Comparison of ENCODE assay signal across 1 cellular context in the genomic region with DNA sequence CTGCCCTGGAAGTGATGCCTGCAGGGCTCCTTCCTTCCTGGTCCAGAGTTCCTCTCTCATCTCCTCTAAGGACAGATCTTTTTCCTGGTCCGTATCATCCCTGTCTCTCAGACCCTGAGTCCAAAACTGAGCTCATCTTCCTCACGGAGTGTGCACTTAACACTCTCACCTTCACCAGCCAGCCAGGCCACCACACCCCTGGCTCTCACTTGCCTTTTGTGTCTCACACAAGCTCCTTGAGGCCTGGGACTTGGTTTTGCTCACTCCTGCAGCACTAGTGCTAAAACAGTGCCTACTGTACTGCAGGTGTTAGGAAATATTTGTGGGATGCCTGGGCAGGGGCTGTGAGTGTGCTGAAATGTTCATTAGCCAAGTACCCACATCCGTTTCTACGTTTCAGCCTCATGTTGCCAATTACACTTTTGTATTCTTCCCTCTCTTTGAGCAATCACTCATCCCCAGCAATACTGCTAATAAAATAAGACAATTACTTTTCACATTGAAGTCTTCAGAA.
TF ChIP-seq lines count a peak whose summit lies in the region.

No MANE protein-coding gene starts in this region.

TF ChIP-seq in HepG2, 621 proteins besides CTCF, POLR2A, EP300 and RAD21:
- TF ChIP-seq POLR2G (IDR thresholded peaks at IDR 0.05; ENCODE audit: low read depth, low read length) (0 out of 2 replicates have a peak, but pooled peaks have one; percentile 15), SSRP1 (CRISPR knock-in tag; IDR thresholded peaks at IDR 0.05) (peak; percentile 46; the same call in 1 of the 2 replicates), ZNF552 (CRISPR knock-in tag; IDR thresholded peaks at IDR 0.05; ENCODE audit: borderline replicate concordance) (no peak), RBM22 (optimal IDR thresholded peaks at IDR 0.05; ENCODE audit: low read length) (peak; percentile 71), HHEX (CRISPR knock-in tag; IDR thresholded peaks at IDR 0.05) (no peak), ZNF264 (CRISPR knock-in tag; IDR thresholded peaks at IDR 0.05) (no peak), TMF1 (CRISPR knock-in tag; IDR thresholded peaks at IDR 0.05; ENCODE audit: low read depth) (no peak), POLR2AphosphoS2 (IDR thresholded peaks at IDR 0.05; ENCODE audit: low read depth, low read length) (0 out of 2 replicates have a peak, but pooled peaks have one; percentile 42), ZNF672 (CRISPR knock-in tag; IDR thresholded peaks at IDR 0.05) (no peak), SETDB1 (CRISPR knock-in tag; IDR thresholded peaks at IDR 0.05; ENCODE audit: borderline replicate concordance) (no peak), MAF1 (CRISPR knock-in tag; IDR thresholded peaks at IDR 0.05; ENCODE audit: borderline replicate concordance) (no peak)
